ENCODE assay signal across 7 cellular contexts in genomic region chr14:53496668-53497067, GRCh38.
"Had no signal": no experiment of that assay in that cellular context is flagged by ENCODE, and none has a peak within 500 bp of the region (broad histone marks: within the 10 kb centered on the region; RNA-seq: fewer than 3 reads in every experiment).

No MANE protein-coding gene starts in this region.

- FAIRE-seq: HTR-8/SVneo had no signal

- H3K36me3 ChIP-seq: HAP-1 had no signal

- H3K4me1 ChIP-seq: HAP-1 had no signal

- H3K4me3 ChIP-seq: HAP-1 had no signal

- DNase-seq: GOT3, H7, HFFc6, KBM-7 had no signal

- H3K9me3 ChIP-seq: HAP-1 had no signal

- ATAC-seq: HCT116 had no signal
